In the genomic region with DNA sequence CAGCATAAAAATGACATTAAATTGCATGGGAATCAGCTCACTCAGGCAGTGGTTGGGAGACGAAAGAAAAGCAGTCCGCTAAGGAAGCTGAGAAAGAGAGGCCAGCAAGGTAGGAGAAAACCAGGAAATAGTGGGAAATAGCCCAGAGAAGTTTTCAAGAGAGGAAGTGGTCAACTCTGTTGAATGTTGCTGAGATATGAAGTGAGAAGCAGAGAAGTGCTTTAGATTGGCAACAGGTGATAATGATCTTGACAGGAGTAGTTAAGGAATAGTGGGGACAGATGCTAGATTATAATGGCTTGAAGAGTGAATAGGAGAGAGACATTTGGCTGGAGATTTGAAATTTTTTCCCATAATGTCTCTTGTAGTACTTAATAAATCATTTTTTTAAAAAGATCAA, we compare ENCODE assay signal across 17 cellular contexts. TPM values are rescaled to one million over a fixed set of nuclear protein-coding genes. Genes with fewer than 3 reads are reported as not detected.
DNase-seq lines count a peak whose midpoint lies in the region; ATAC-seq and TF ChIP-seq lines count a peak whose summit lies in the region.
"Had no signal": no experiment of that assay in that cellular context is flagged by ENCODE, and none has a peak within 500 bp of the region (broad histone marks: within the 10 kb centered on the region; RNA-seq: fewer than 3 reads in every experiment).

No MANE protein-coding gene starts in this region.

- no peaks in the 10 kb centered on the region for H3K36me3 ChIP-seq in naive thymus-derived CD4-positive, alpha-beta T cell (ENCODE audit: control insufficient read depth in 2 of 3, insufficient read depth in 3 of 3, low read length in 3 of 3)
- H3K36me3 ChIP-seq in right lobe of liver, result no peaks in the 10 kb centered on the region

- POLR2A ChIA-PET in naive thymus-derived CD4-positive, alpha-beta T cell (lab: Charles Lee), result interaction anchor here (1.1 kb wide), 1 partner anchor 67 kb away, joined by 3 read pairs; no protein-coding TSS in a partner anchor

- peaks cover 19% of the 10 kb centered on the region for H3K4me1 Mint-ChIP-seq in T-helper 1 cell treated with Interleukin-12 subunit alpha and Interleukin-12 subunit beta and Interleukin-4 antibody, amounts not matched to agents 30 μg/mL and 1 μg/mL, for 36 hours (ENCODE audit: low read depth)
- peaks cover 22% of the 10 kb centered on the region for H3K4me1 Mint-ChIP-seq in activated T-helper 1 cell treated with anti-CD3 and anti-CD28 coated beads, Interleukin-12 subunit alpha, Interleukin-12 subunit beta, Interleukin-2, Interleukin-4 antibody, amounts not matched to agents 30 ng/mL and 10 ng/mL and 1 ng/mL, durations not matched to agents 14 hours and 24 hours and 36 hours (ENCODE audit: low read depth)
- H3K4me1 Mint-ChIP-seq in naive thymus-derived CD4-positive, alpha-beta T cell, result peaks cover 15 to 27% (median 25%) of the 10 kb centered on the region in 7 donors

- WGBS in right lobe of liver (ENCODE audit: insufficient coverage, low coverage, low lambda C conversion rate, missing lambda C conversion rate), result 63% methylated on average over 2 of the region's 2 CpGs

- CTCF ChIA-PET in naive thymus-derived CD4-positive, alpha-beta T cell (lab: Charles Lee), result interaction anchor here (0.6 kb wide), 1 partner anchor 384 kb away, joined by 3 read pairs; no protein-coding TSS in a partner anchor

- peaks cover 50% of the 10 kb centered on the region for H3K36me3 Mint-ChIP-seq in T-helper 1 cell treated with Interleukin-12 subunit alpha and Interleukin-12 subunit beta and Interleukin-4 antibody, amounts not matched to agents 30 μg/mL and 1 μg/mL, for 36 hours (ENCODE audit: low read depth)
- H3K36me3 Mint-ChIP-seq in activated T-helper 1 cell treated with anti-CD3 and anti-CD28 coated beads, Interleukin-12 subunit alpha, Interleukin-12 subunit beta, Interleukin-2, Interleukin-4 antibody, amounts not matched to agents 30 ng/mL and 10 ng/mL and 1 ng/mL, durations not matched to agents 14 hours and 24 hours and 36 hours (ENCODE audit: low read depth), result peaks cover 53% of the 10 kb centered on the region
- peaks cover 5 to 44% (median 17%) of the 10 kb centered on the region in 5 donors for H3K36me3 Mint-ChIP-seq in naive thymus-derived CD4-positive, alpha-beta T cell

- no peaks in the 10 kb centered on the region for H3K9me3 ChIP-seq in naive thymus-derived CD4-positive, alpha-beta T cell (ENCODE audit: control insufficient read depth in 2 of 3, low read length in 3 of 3)
- no peaks in the 10 kb centered on the region for H3K9me3 ChIP-seq in right lobe of liver
- H3K9me3 ChIP-seq: A549 had no signal

- intact Hi-C loops in activated T-helper 1 cell treated with anti-CD3 and anti-CD28 coated beads, Interleukin-12 subunit alpha, Interleukin-12 subunit beta, Interleukin-2, Interleukin-4 antibody, amounts not matched to agents 30 ng/mL and 10 ng/mL and 1 ng/mL, durations not matched to agents 14 hours and 24 hours and 36 hours (cut with micrococcal nuclease), result loop anchor here (5.0 kb wide), 1 partner anchor 67 kb away; no protein-coding TSS in a partner anchor
- intact Hi-C loops in naive thymus-derived CD4-positive, alpha-beta T cell (cut with micrococcal nuclease), result loop anchor here (1.0 to 5.0 kb wide), 2 partner anchors 47 to 108 kb away; no protein-coding TSS in a partner anchor
- intact Hi-C loops in right lobe of liver (cut with DNase I), result no loop called here

- no peak overlapping the region for H3K4me3 Mint-ChIP-seq in T-helper 1 cell treated with Interleukin-12 subunit alpha and Interleukin-12 subunit beta and Interleukin-4 antibody, amounts not matched to agents 30 μg/mL and 1 μg/mL, for 36 hours
- H3K4me3 Mint-ChIP-seq in activated T-helper 1 cell treated with anti-CD3 and anti-CD28 coated beads, Interleukin-12 subunit alpha, Interleukin-12 subunit beta, Interleukin-2, Interleukin-4 antibody, amounts not matched to agents 30 ng/mL and 10 ng/mL and 1 ng/mL, durations not matched to agents 14 hours and 24 hours and 36 hours, result no peak overlapping the region
- H3K4me3 Mint-ChIP-seq in naive thymus-derived CD4-positive, alpha-beta T cell, result no peak overlapping the region

- peak overlapping the region; percentile 2 for H3K27ac Mint-ChIP-seq in T-helper 1 cell treated with Interleukin-12 subunit alpha and Interleukin-12 subunit beta and Interleukin-4 antibody, amounts not matched to agents 30 μg/mL and 1 μg/mL, for 36 hours
- H3K27ac Mint-ChIP-seq in activated T-helper 1 cell treated with anti-CD3 and anti-CD28 coated beads, Interleukin-12 subunit alpha, Interleukin-12 subunit beta, Interleukin-2, Interleukin-4 antibody, amounts not matched to agents 30 ng/mL and 10 ng/mL and 1 ng/mL, durations not matched to agents 14 hours and 24 hours and 36 hours, result peak overlapping the region; percentile 55
- peak overlapping the region; percentile 3 to 78 (median 47) for H3K27ac Mint-ChIP-seq in naive thymus-derived CD4-positive, alpha-beta T cell

- no peak overlapping the region for H3K4me3 ChIP-seq in naive thymus-derived CD4-positive, alpha-beta T cell (ENCODE audit: low read length)
- H3K4me3 ChIP-seq in right lobe of liver, result no peak overlapping the region
- H3K4me3 ChIP-seq: A549 had no signal

- in situ Hi-C loops in KBM-7 (cut with MboI; ENCODE audit: low pct_unique_long_range_greater_than_20kb, low sequenced_read_pairs), result no loop called here

- no peak for TF ChIP-seq POLR2A in right lobe of liver (IDR thresholded peaks at IDR 0.05)

- H3K27me3 Mint-ChIP-seq in T-helper 1 cell treated with Interleukin-12 subunit alpha and Interleukin-12 subunit beta and Interleukin-4 antibody, amounts not matched to agents 30 μg/mL and 1 μg/mL, for 36 hours (ENCODE audit: low read depth), result no peaks in the 10 kb centered on the region
- H3K27me3 Mint-ChIP-seq in activated T-helper 1 cell treated with anti-CD3 and anti-CD28 coated beads, Interleukin-12 subunit alpha, Interleukin-12 subunit beta, Interleukin-2, Interleukin-4 antibody, amounts not matched to agents 30 ng/mL and 10 ng/mL and 1 ng/mL, durations not matched to agents 14 hours and 24 hours and 36 hours (ENCODE audit: insufficient read depth), result no peaks in the 10 kb centered on the region
- H3K27me3 Mint-ChIP-seq in naive thymus-derived CD4-positive, alpha-beta T cell, result no peaks in the 10 kb centered on the region

- no peak for DNase-seq in T-helper 1 cell
- peak; percentile 62 for DNase-seq in KBM-7
- no peak for DNase-seq in activated T-helper 1 cell treated with anti-CD3 and anti-CD28 coated beads, Interleukin-12 subunit alpha, Interleukin-12 subunit beta, Interleukin-2, Interleukin-4 antibody, amounts not matched to agents 30 ng/mL and 10 ng/mL and 1 ng/mL, durations not matched to agents 14 hours and 24 hours and 36 hours (ENCODE audit: low spot score)
- DNase-seq in naive thymus-derived CD4-positive, alpha-beta T cell, result no peak
- DNase-seq in right lobe of liver, result no peak
- DNase-seq: hippocampal formation; kidney; NCI-H2107; NCI-H526 treated with DMSO at 0.1 percent for 48 hours; stimulated activated CD4-positive, alpha-beta T cell treated with anti-CD3 and anti-CD28 coated beads, Interleukin-1b, Interleukin-23, amount 100 ng/mL, for 48 hours had no signal

- H3K9me3 Mint-ChIP-seq in T-helper 1 cell treated with Interleukin-12 subunit alpha and Interleukin-12 subunit beta and Interleukin-4 antibody, amounts not matched to agents 30 μg/mL and 1 μg/mL, for 36 hours, result peaks cover 22% of the 10 kb centered on the region
- peaks cover 16% of the 10 kb centered on the region for H3K9me3 Mint-ChIP-seq in activated T-helper 1 cell treated with anti-CD3 and anti-CD28 coated beads, Interleukin-12 subunit alpha, Interleukin-12 subunit beta, Interleukin-2, Interleukin-4 antibody, amounts not matched to agents 30 ng/mL and 10 ng/mL and 1 ng/mL, durations not matched to agents 14 hours and 24 hours and 36 hours
- H3K9me3 Mint-ChIP-seq in naive thymus-derived CD4-positive, alpha-beta T cell, result peaks cover 0 to 13% (median 6%) of the 10 kb centered on the region in 11 donors

- H3K27ac ChIP-seq in naive thymus-derived CD4-positive, alpha-beta T cell (ENCODE audit: low read depth, low read length), result no peak overlapping the region
- no peak overlapping the region for H3K27ac ChIP-seq in right lobe of liver
- H3K27ac ChIP-seq: A549, VCaP had no signal

- H3K4me1 ChIP-seq in naive thymus-derived CD4-positive, alpha-beta T cell (ENCODE audit: control insufficient read depth in 2 of 2, insufficient read depth in 2 of 2, low read length in 2 of 2), result no peaks in the 10 kb centered on the region
- H3K4me1 ChIP-seq in right lobe of liver, result no peaks in the 10 kb centered on the region
- H3K4me1 ChIP-seq: A549 had no signal

- ATAC-seq in naive thymus-derived CD4-positive, alpha-beta T cell, result no peak
- no peak for ATAC-seq in GM18861 (IDR thresholded peaks at IDR 0.05; ENCODE audit: unreplicated experiment)
- no peak for ATAC-seq in right lobe of liver
- ATAC-seq in GM18517 (IDR thresholded peaks at IDR 0.05; ENCODE audit: unreplicated experiment), result no peak
- ATAC-seq: A549, Panc1, sciatic nerve had no signal

- no peak for TF ChIP-seq CTCF in right lobe of liver (IDR thresholded peaks at IDR 0.05)

- no peaks in the 10 kb centered on the region for H3K27me3 ChIP-seq in naive thymus-derived CD4-positive, alpha-beta T cell (ENCODE audit: control insufficient read depth in 2 of 2, insufficient read depth in 2 of 2, low read length in 2 of 2)
- H3K27me3 ChIP-seq in right lobe of liver, result no peaks in the 10 kb centered on the region

RNA-seq across cellular contexts. Expression of a gene that starts 30.8 kb away (rescaled TPM):
- total RNA-seq in activated T-helper 1 cell treated with anti-CD3 and anti-CD28 coated beads, Interleukin-12 subunit alpha, Interleukin-12 subunit beta, Interleukin-2, Interleukin-4 antibody, amounts not matched to agents 30 ng/mL and 10 ng/mL and 1 ng/mL, durations not matched to agents 14 hours and 24 hours and 36 hours, result 69.9 and 74.2 TPM in 2 replicates
- total RNA-seq in naive thymus-derived CD4-positive, alpha-beta T cell, result 100 to 1,000 TPM in 2 of 5 experiments, 10 to 100 TPM in 3; 74.5 to 131 (median 88.6) TPM
- 10 to 100 TPM; 14.4 to 26.3 TPM for polyA plus RNA-seq in naive thymus-derived CD4-positive, alpha-beta T cell
- 1 to 10 TPM; 2.8 to 5.6 (median 4.2) TPM for total RNA-seq in right lobe of liver

RNA-seq across cellular contexts. Expression of a gene that starts 55.5 kb away (rescaled TPM):
- 1.2 and 1.9 TPM in 2 replicates for total RNA-seq in activated T-helper 1 cell treated with anti-CD3 and anti-CD28 coated beads, Interleukin-12 subunit alpha, Interleukin-12 subunit beta, Interleukin-2, Interleukin-4 antibody, amounts not matched to agents 30 ng/mL and 10 ng/mL and 1 ng/mL, durations not matched to agents 14 hours and 24 hours and 36 hours
- total RNA-seq in naive thymus-derived CD4-positive, alpha-beta T cell, result 1 to 10 TPM; 1.8 to 2.9 (median 2.4) TPM
- polyA plus RNA-seq in naive thymus-derived CD4-positive, alpha-beta T cell, result under 1 TPM; 0.41 to 0.48 TPM
- total RNA-seq in right lobe of liver, result 100 to 1,000 TPM; 251 to 616 (median 411) TPM

Comparison
In these comparisons a context has a peak if more than half of its experiments do, and no peak if none do; other contexts are left out.
1. H3K27ac Mint-ChIP-seq: peak in every context shown above with its lines; median percentile 55 in activated T-helper 1 cell treated with anti-CD3 and anti-CD28 coated beads, Interleukin-12 subunit alpha, Interleukin-12 subunit beta, Interleukin-2, Interleukin-4 antibody, amounts not matched to agents 30 ng/mL and 10 ng/mL and 1 ng/mL, durations not matched to agents 14 hours and 24 hours and 36 hours; 47 in naive thymus-derived CD4-positive, alpha-beta T cell; 2 in T-helper 1 cell treated with Interleukin-12 subunit alpha and Interleukin-12 subunit beta and Interleukin-4 antibody, amounts not matched to agents 30 μg/mL and 1 μg/mL, for 36 hours.
2. RNA of a gene that starts 30.8 kb away (total RNA-seq): 74.5 to 131 TPM in naive thymus-derived CD4-positive, alpha-beta T cell and 69.9 to 74.2 TPM in activated T-helper 1 cell treated with anti-CD3 and anti-CD28 coated beads, Interleukin-12 subunit alpha, Interleukin-12 subunit beta, Interleukin-2, Interleukin-4 antibody, amounts not matched to agents 30 ng/mL and 10 ng/mL and 1 ng/mL, durations not matched to agents 14 hours and 24 hours and 36 hours; 2.8 to 5.6 TPM in right lobe of liver; every median in the first group is over 10 times any median in the second.
3. RNA of a gene that starts 55.5 kb away (total RNA-seq): 251 to 616 TPM in right lobe of liver; 1.8 to 2.9 TPM in naive thymus-derived CD4-positive, alpha-beta T cell and 1.2 to 1.9 TPM in activated T-helper 1 cell treated with anti-CD3 and anti-CD28 coated beads, Interleukin-12 subunit alpha, Interleukin-12 subunit beta, Interleukin-2, Interleukin-4 antibody, amounts not matched to agents 30 ng/mL and 10 ng/mL and 1 ng/mL, durations not matched to agents 14 hours and 24 hours and 36 hours; every median in the first group is over 10 times any median in the second.
4. intact Hi-C loops: an anchor here in activated T-helper 1 cell treated with anti-CD3 and anti-CD28 coated beads, Interleukin-12 subunit alpha, Interleukin-12 subunit beta, Interleukin-2, Interleukin-4 antibody, amounts not matched to agents 30 ng/mL and 10 ng/mL and 1 ng/mL, durations not matched to agents 14 hours and 24 hours and 36 hours (5.0 kb wide) and naive thymus-derived CD4-positive, alpha-beta T cell (1.0 to 5.0 kb wide); none called in right lobe of liver.